Comparison of ENCODE assay signal across 8 cellular contexts in genomic region chr18:11154369-11154982, GRCh38.
DNase-seq lines count a peak whose midpoint lies in the region; ATAC-seq and TF ChIP-seq lines count a peak whose summit lies in the region.

No MANE protein-coding gene starts in this region.

- H3K4me1 ChIP-seq in MM.1S (ENCODE audit: low read length) = no peaks in the 10 kb centered on the region

- no peak overlapping the region for H3K4me2 ChIP-seq in MM.1S (ENCODE audit: low read depth, low read length)

- no peaks in the 10 kb centered on the region for H3K9me3 ChIP-seq in MM.1S (replicated peaks; ENCODE audit: insufficient read depth, low read length)
- H3K9me3 ChIP-seq in WERI-Rb-1 (ENCODE audit: severe bottlenecking) = no peaks in the 10 kb centered on the region

- no peak overlapping the region for H2AFZ ChIP-seq in MM.1S (ENCODE audit: low read length)

- no peak overlapping the region for H3K9ac ChIP-seq in MM.1S (ENCODE audit: low read length)

- DNase-seq in ELR (ENCODE audit: low read depth) (peak; percentile 62), MM.1S (peak; percentile 48), WERI-Rb-1 (no peak), kidney glomerular epithelial cell (lab: John Stamatoyannopoulos, UW) (peak; percentile 53), activated gamma-delta T cell treated with Interleukin-2 at 50 U/mL for 16 hours (no peak)

- ATAC-seq in HG03442 (IDR thresholded peaks at IDR 0.05; ENCODE audit: unreplicated experiment) (no peak), GM19452 (IDR thresholded peaks at IDR 0.05; ENCODE audit: unreplicated experiment) (no peak), GM21381 (IDR thresholded peaks at IDR 0.05; ENCODE audit: unreplicated experiment) (no peak)

- H4K20me1 ChIP-seq in MM.1S (ENCODE audit: insufficient read depth, low read length) = no peaks in the 10 kb centered on the region

- H3K27me3 ChIP-seq in MM.1S (replicated peaks; ENCODE audit: insufficient read depth, low read length) (no peaks in the 10 kb centered on the region), WERI-Rb-1 (ENCODE audit: insufficient read depth, low read depth, severe bottlenecking) (peaks cover 31% of the 10 kb centered on the region)

- H3K79me2 ChIP-seq in MM.1S (ENCODE audit: low read length) = no peaks in the 10 kb centered on the region

- H3K9me2 ChIP-seq in MM.1S (replicated peaks; ENCODE audit: insufficient read depth, low read length) = no peaks in the 10 kb centered on the region

- H3K36me3 ChIP-seq in MM.1S (replicated peaks; ENCODE audit: insufficient read depth, low read length) (no peaks in the 10 kb centered on the region), WERI-Rb-1 (no peaks in the 10 kb centered on the region)

- H3F3A ChIP-seq in MM.1S (ENCODE audit: insufficient read depth, low read length) = no peaks in the 10 kb centered on the region

- H3K4me3 ChIP-seq in MM.1S (ENCODE audit: low read length) (no peak overlapping the region), WERI-Rb-1 (ENCODE audit: low read depth, low read length) (no peak overlapping the region)

- H3K27ac ChIP-seq in MM.1S (ENCODE audit: low read length) (no peak overlapping the region), WERI-Rb-1 (no peak overlapping the region)

- peak; percentile 49 for TF ChIP-seq CTCF in MM.1S (IDR thresholded peaks at IDR 0.05; ENCODE audit: low read length)
- 0 out of 2 replicates have a peak, but pooled peaks have one; percentile 1 for TF ChIP-seq CTCF in WERI-Rb-1 (IDR thresholded peaks at IDR 0.05; ENCODE audit: low read depth, low read length)

Comparison
In these comparisons a context has a peak if more than half of its experiments do, and no peak if none do; other contexts are left out.
1. DNase-seq: peak in ELR (single experiment), MM.1S (single experiment) and kidney glomerular epithelial cell (single experiment); none in WERI-Rb-1 (single experiment) and activated gamma-delta T cell treated with Interleukin-2 at 50 U/mL for 16 hours (single experiment).